In the genomic region with DNA sequence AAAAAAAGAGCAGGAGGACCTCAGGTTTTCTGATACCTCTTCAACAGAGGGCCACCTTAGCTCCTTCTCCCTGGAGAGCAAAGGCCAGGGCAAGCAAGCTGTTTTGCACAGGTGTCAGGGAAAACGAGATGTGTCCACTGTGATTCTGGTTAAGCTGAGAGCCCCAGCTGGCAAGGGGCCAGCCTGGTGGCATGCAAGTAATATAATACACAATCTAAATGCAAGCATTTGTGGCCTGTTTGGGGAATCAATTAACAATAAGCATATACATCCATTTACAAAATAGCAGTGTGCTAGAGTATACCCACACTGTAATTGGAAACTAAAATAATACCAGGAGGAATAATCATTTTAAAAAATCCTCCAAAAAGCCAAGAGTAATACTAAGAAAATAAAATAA, we compare ENCODE assay signal across 15 cellular contexts.
DNase-seq lines count a peak whose midpoint lies in the region; ATAC-seq lines count a peak whose summit lies in the region.
"Had no signal": no experiment of that assay in that cellular context is flagged by ENCODE, and none has a peak within 500 bp of the region (broad histone marks: within the 10 kb centered on the region; RNA-seq: fewer than 3 reads in every experiment).

No MANE protein-coding gene starts in this region.

- ATAC-seq in HG02852 (IDR thresholded peaks at IDR 0.05; ENCODE audit: unreplicated experiment), result no peak
- ATAC-seq: sciatic nerve had no signal

- DNase-seq in COLO668 (lab: John Stamatoyannopoulos, UW; ENCODE audit: unreplicated experiment) (peak; percentile 85), H4 (ENCODE audit: low spot score) (peak; percentile 20), NCI-H524 (lab: John Stamatoyannopoulos, UW) (peak; percentile 64 to 89), left kidney (ENCODE audit: low read depth, low spot score) (peak; percentile 34), midbrain (lab: John Stamatoyannopoulos, UW) (no peak)
- no peak for DNase-seq in activated effector memory CD4-positive, alpha-beta T cell treated with Interleukin-2 at 50 U/mL for 16 hours
- DNase-seq: activated CD4-positive, alpha-beta T cell treated with anti-CD3 and anti-CD28 coated beads for 1 hour; amygdala; GDM1; immature natural killer cell; naive B cell; SK-N-SH; stimulated activated naive CD4-positive, alpha-beta T cell treated with Interleukin-2 at 50 U/mL for 16 hours had no signal

Comparison
In these comparisons a context has a peak if more than half of its experiments do, and no peak if none do; other contexts are left out.
1. DNase-seq: peak in COLO668 (single experiment), H4 (single experiment), NCI-H524 (2 of 2) and left kidney (single experiment); none in midbrain (single experiment) and activated effector memory CD4-positive, alpha-beta T cell treated with Interleukin-2 at 50 U/mL for 16 hours (single experiment).